ENCODE assay signal across 1 cellular context in genomic region chr19:3012059-3012458, GRCh38. TPM values are rescaled to one million over a fixed set of nuclear protein-coding genes. Genes with fewer than 3 reads are reported as not detected.
"Had no signal": no experiment of that assay in that cellular context is flagged by ENCODE, and none has a peak within 500 bp of the region (broad histone marks: within the 10 kb centered on the region; RNA-seq: fewer than 3 reads in every experiment).

No MANE protein-coding gene starts in this region.

RNA-seq across cellular contexts. Expression of gene TLE2, which starts 17.0 kb away (rescaled TPM):
- total RNA-seq: M059J had no signal
